Comparison of ENCODE assay signal across 21 cellular contexts in genomic region chr11:126918556-126918955, GRCh38.
DNase-seq lines count a peak whose midpoint lies in the region; ATAC-seq and TF ChIP-seq lines count a peak whose summit lies in the region.
"Had no signal": no experiment of that assay in that cellular context is flagged by ENCODE, and none has a peak within 500 bp of the region (broad histone marks: within the 10 kb centered on the region; RNA-seq: fewer than 3 reads in every experiment).

No MANE protein-coding gene starts in this region.

- H3F3A ChIP-seq in smooth muscle cell (ENCODE audit: low read depth), result no peaks in the 10 kb centered on the region

- intact Hi-C loops in mammary epithelial cell (cut with micrococcal nuclease), result no loop called here
- intact Hi-C loops in MCF 10A (cut with micrococcal nuclease), result no loop called here

- dilution Hi-C loops in mammary epithelial cell (cut with HindIII; ENCODE audit: low sequenced_read_pairs), result loop anchor here (5.0 kb wide), 1 partner anchor 74 kb away; no protein-coding TSS in a partner anchor

- H3K27me3 Mint-ChIP-seq in MCF 10A (ENCODE audit: insufficient read depth, unreplicated experiment), result no peaks in the 10 kb centered on the region
- H3K27me3 Mint-ChIP-seq: T-cell had no signal

- peaks cover 9% of the 10 kb centered on the region for H3K9me3 Mint-ChIP-seq in MCF 10A (ENCODE audit: unreplicated experiment)
- H3K9me3 Mint-ChIP-seq: activated T-cell treated with anti-CD3 and anti-CD28 coated beads, Interleukin-2, amount 50 U/mL, for 4 hours; neural crest cell; T-cell had no signal

- H2AFZ ChIP-seq in mammary epithelial cell (ENCODE audit: low read depth, low read length), result no peak overlapping the region
- peak overlapping the region; percentile 6 for H2AFZ ChIP-seq in smooth muscle cell (ENCODE audit: low read depth)

- ATAC-seq in GM21367 (IDR thresholded peaks at IDR 0.05; ENCODE audit: unreplicated experiment), result no peak
- ATAC-seq: left ventricle myocardium superior, PC-3, T-cell had no signal

- in situ Hi-C loops in mammary epithelial cell (cut with MboI; ENCODE audit: low sequenced_read_pairs in 2 of 2), result loop anchor here in 1 of 2 donors (5.0 kb wide), 1 partner anchor 44 kb away; no protein-coding TSS in a partner anchor

- no peak overlapping the region for H3K27ac Mint-ChIP-seq in MCF 10A (ENCODE audit: low read depth, unreplicated experiment)
- H3K27ac Mint-ChIP-seq: T-cell had no signal

- POLR2A ChIA-PET in MCF 10A (lab: Yijun Ruan, JAX), result no interaction called here

- CTCF ChIA-PET in mammary epithelial cell (lab: Charles Lee; ENCODE audit: low non-redundant PET) (no interaction called here), MCF 10A (lab: Yijun Ruan, JAX) (interaction anchor here (0.5 kb wide), 1 partner anchor 9 kb away, joined by 3 read pairs; no protein-coding TSS in a partner anchor)

- no peaks in the 10 kb centered on the region for H3K4me1 Mint-ChIP-seq in MCF 10A (ENCODE audit: insufficient read depth, unreplicated experiment)
- H3K4me1 Mint-ChIP-seq: T-cell had no signal

- H4K20me1 ChIP-seq in mammary epithelial cell (ENCODE audit: insufficient read depth, low read length) (no peaks in the 10 kb centered on the region), smooth muscle cell (ENCODE audit: low read depth) (no peaks in the 10 kb centered on the region)

- TF ChIP-seq CTCF in mammary epithelial cell (conservative IDR thresholded peaks at IDR 0.05 in 1 of 2, IDR thresholded peaks at IDR 0.05 in 1 of 2; ENCODE audit: extremely low read depth in 1 of 2, insufficient read depth in 1 of 2, low read depth in 1 of 2, low read length in 2 of 2), result no peak
- no peak for TF ChIP-seq CTCF in MCF 10A (IDR thresholded peaks at IDR 0.05; ENCODE audit: unreplicated experiment)
- TF ChIP-seq CTCF in smooth muscle cell (IDR thresholded peaks at IDR 0.05; ENCODE audit: borderline replicate concordance, insufficient read depth, poor library complexity, severe bottlenecking), result no peak

- no peaks in the 10 kb centered on the region for H3K36me3 Mint-ChIP-seq in MCF 10A (ENCODE audit: insufficient read depth, unreplicated experiment)
- H3K36me3 Mint-ChIP-seq: T-cell had no signal

- H3K4me3 ChIP-seq in mammary epithelial cell (replicated peaks in 1 of 3; ENCODE audit: insufficient read depth in 1 of 3, low read depth in 2 of 3, low read length in 3 of 3) (no peak overlapping the region), smooth muscle cell (no peak overlapping the region)
- H3K4me3 ChIP-seq: sigmoid colon had no signal

- H3K27ac ChIP-seq in mammary epithelial cell (ENCODE audit: insufficient read depth, low read depth, low read length) (peak overlapping the region; percentile 99), smooth muscle cell (ENCODE audit: low read depth) (peak overlapping the region; percentile 97)
- H3K27ac ChIP-seq: C4-2B, sigmoid colon had no signal

- H3K4me2 ChIP-seq in mammary epithelial cell (ENCODE audit: insufficient read depth, low read depth, low read length) (no peak overlapping the region), smooth muscle cell (peak overlapping the region; percentile 60)

- WGBS in mammary epithelial cell (ENCODE audit: low coverage, missing lambda C conversion rate), result 100% methylated on average over 1 of the region's 1 CpG
- WGBS in smooth muscle cell (ENCODE audit: low lambda C conversion rate), result 88% methylated on average over 1 of the region's 1 CpG

- H3K4me3 Mint-ChIP-seq in MCF 10A (ENCODE audit: unreplicated experiment), result no peak overlapping the region
- H3K4me3 Mint-ChIP-seq: activated CD4-positive, alpha-beta T cell treated with anti-CD3 and anti-CD28 coated beads for 36 hours; activated T-cell treated with anti-CD3 and anti-CD28 coated beads, Interleukin-2, amount 50 U/mL, for 4 hours; neural crest cell; T-cell had no signal

- no peaks in the 10 kb centered on the region for H3K9me3 ChIP-seq in mammary epithelial cell (replicated peaks; ENCODE audit: insufficient read depth, low read length)
- H3K9me3 ChIP-seq in smooth muscle cell (replicated peaks; ENCODE audit: low read depth), result no peaks in the 10 kb centered on the region
- H3K9me3 ChIP-seq: sigmoid colon had no signal

- H3K27me3 ChIP-seq in mammary epithelial cell (ENCODE audit: insufficient read depth, low read length) (no peaks in the 10 kb centered on the region), smooth muscle cell (ENCODE audit: low read depth) (no peaks in the 10 kb centered on the region)
- H3K27me3 ChIP-seq: sigmoid colon had no signal

- H3K9ac ChIP-seq in mammary epithelial cell (ENCODE audit: insufficient read depth, low read length) (peak overlapping the region; percentile 81), smooth muscle cell (ENCODE audit: low read depth) (peak overlapping the region; percentile 66)

- H3K36me3 ChIP-seq in mammary epithelial cell (ENCODE audit: insufficient read depth, low read length) (no peaks in the 10 kb centered on the region), smooth muscle cell (ENCODE audit: low read depth) (no peaks in the 10 kb centered on the region)
- H3K36me3 ChIP-seq: sigmoid colon had no signal

- H3K4me1 ChIP-seq in mammary epithelial cell (ENCODE audit: insufficient read depth, low read length) (peaks cover 19% of the 10 kb centered on the region), smooth muscle cell (ENCODE audit: low read depth) (no peaks in the 10 kb centered on the region)
- H3K4me1 ChIP-seq: sigmoid colon had no signal

- no TSS peak for BruUV-seq in mammary epithelial cell (replicated peaks; lab: Mats Ljungman, UMichigan)
- no TSS peak for BruUV-seq in MCF 10A (replicated peaks; lab: Mats Ljungman, UMichigan)

- no peaks in the 10 kb centered on the region for H3K79me2 ChIP-seq in mammary epithelial cell (ENCODE audit: insufficient read depth, low read length)
- H3K79me2 ChIP-seq in smooth muscle cell (ENCODE audit: low read depth), result no peaks in the 10 kb centered on the region

- DNase-seq in mammary epithelial cell (no peak), MCF 10A (ENCODE audit: unreplicated experiment) (no peak), MV-4-11 (lab: John Stamatoyannopoulos, UW) (peak; percentile 20), fibroblast of peridontal ligament (ENCODE audit: extremely low read depth) (peak; percentile 62), smooth muscle cell (lab: John Stamatoyannopoulos, UW; ENCODE audit: unreplicated experiment) (no peak), HuH-7 (ENCODE audit: low spot score) (no peak), epidermal melanocyte (ENCODE audit: insufficient read length, low spot score) (no peak)
- DNase-seq: activated CD4-positive, alpha-beta T cell treated with anti-CD3 and anti-CD28 coated beads for 36 hours; activated naive CD4-positive, alpha-beta T cell treated with Interleukin-2 at 50 U/mL for 16 hours; activated T-cell treated with anti-CD3 and anti-CD28 coated beads, Interleukin-2, amount 50 U/mL, for 4 hours; GDM1; left ventricle myocardium superior; NCI-H1436; NCI-H774; SHP77 treated with DMSO at 0.1 percent for 48 hours; sigmoid colon; T-cell had no signal

Comparison
In these comparisons a context has a peak if more than half of its experiments do, and no peak if none do; other contexts are left out.
1. DNase-seq: peak in MV-4-11 (single experiment) and fibroblast of peridontal ligament (single experiment); none in mammary epithelial cell (single experiment), MCF 10A (single experiment), smooth muscle cell (single experiment), HuH-7 (single experiment) and epidermal melanocyte (single experiment).